22 cellular contexts compared by ENCODE assay signal in genomic region chr2:120509213-120509815, GRCh38.
"Had no signal": no experiment of that assay in that cellular context is flagged by ENCODE, and none has a peak within 500 bp of the region (broad histone marks: within the 10 kb centered on the region; RNA-seq: fewer than 3 reads in every experiment).

No MANE protein-coding gene starts in this region.

- H3K27ac ChIP-seq: brain microvascular endothelial cell, gastrocnemius medialis, heart right ventricle, parathyroid adenoma, thyroid gland had no signal

- H3K9me3 ChIP-seq: gastrocnemius medialis, heart right ventricle, mucosa of descending colon, thyroid gland had no signal

- H3K79me2 ChIP-seq: parathyroid adenoma had no signal

- DNase-seq: activated CD4-positive, alpha-beta T cell treated with anti-CD3 and anti-CD28 coated beads, Interleukin-2, amount 10 ng/mL, durations not matched to agents 24 days and 14 days; activated CD8-positive, alpha-beta T cell treated with anti-CD3 and anti-CD28 coated beads, Interleukin-2, amount 10 ng/mL, durations not matched to agents 7 days and 5 days; activated naive CD4-positive, alpha-beta T cell treated with Interleukin-2 at 50 U/mL for 16 hours; activated T-cell treated with anti-CD3 and anti-CD28 coated beads, Interleukin-2, amount 50 U/mL, for 24 hours; cortex of kidney; effector CD4-positive, alpha-beta T cell; gastrocnemius medialis; heart right ventricle; kidney glomerular epithelial cell; left ventricle myocardium superior; mesenchymal stem cell; naive B cell; stimulated activated CD4-positive, alpha-beta T cell treated with anti-CD3 and anti-CD28 coated beads, Interleukin-12 subunit alpha, Interleukin-12 subunit beta, amount 100 ng/mL, for 4 hours; stimulated activated CD4-positive, alpha-beta T cell treated with anti-CD3 and anti-CD28 coated beads, Interleukin-1b, Interleukin-23, amount 100 ng/mL, for 48 hours; stimulated activated CD8-positive, alpha-beta memory T cell treated with anti-CD3 and anti-CD28 coated beads, Interleukin-4, amount 100 ng/mL, for 48 hours; stimulated activated naive CD4-positive, alpha-beta T cell treated with Interleukin-2 at 50 U/mL for 16 hours; T-helper 1 cell; T-helper 9 cell; thyroid gland had no signal

- H3K9ac ChIP-seq: parathyroid adenoma had no signal

- H3K4me3 ChIP-seq: gastrocnemius medialis, heart right ventricle, mucosa of descending colon, thyroid gland had no signal

- H2AFZ ChIP-seq: parathyroid adenoma had no signal

- ATAC-seq: activated CD8-positive, alpha-beta T cell treated with anti-CD3 and anti-CD28 coated beads, Interleukin-2, amount 10 ng/mL, durations not matched to agents 7 days and 5 days; gastrocnemius medialis; left ventricle myocardium superior; mucosa of descending colon had no signal

- H3K36me3 ChIP-seq: brain microvascular endothelial cell, gastrocnemius medialis, heart right ventricle, thyroid gland had no signal

- H3K4me1 ChIP-seq: parathyroid adenoma had no signal

- H3K27me3 ChIP-seq: gastrocnemius medialis, thyroid gland had no signal
